Comparison of ENCODE assay signal across 8 cellular contexts in genomic region chr15:72197460-72198409, GRCh38. TPM values are rescaled to one million over a fixed set of nuclear protein-coding genes. Genes with fewer than 3 reads are reported as not detected.
DNase-seq lines count a peak whose midpoint lies in the region; ATAC-seq and TF ChIP-seq lines count a peak whose summit lies in the region.

Gene GRAMD2A, minus strand, starts transcription at chr15:72197787.

- POLR2A ChIA-PET in activated CD4-positive, alpha-beta T cell treated with anti-CD3 and anti-CD28 coated beads, Interleukin-2, amount 10 ng/mL, durations not matched to agents 7 days and 5 days (lab: Charles Lee) = no interaction called here

- H3K9me3 Mint-ChIP-seq in activated CD4-positive, alpha-beta T cell treated with anti-CD3 and anti-CD28 coated beads, Interleukin-2, amount 10 ng/mL, durations not matched to agents 7 days and 5 days = no peaks in the 10 kb centered on the region
- H3K9me3 Mint-ChIP-seq in natural killer cell = no peaks in the 10 kb centered on the region

- peak; percentile 84 for DNase-seq in COLO668 (lab: John Stamatoyannopoulos, UW; ENCODE audit: unreplicated experiment)
- DNase-seq in activated CD4-positive, alpha-beta T cell treated with anti-CD3 and anti-CD28 coated beads, Interleukin-2, amount 10 ng/mL, durations not matched to agents 7 days and 5 days = no peak
- DNase-seq in natural killer cell = no peak
- peak; percentile 64 to 93 for DNase-seq in upper lobe of left lung
- no peak for DNase-seq in NOMO-1 (lab: John Stamatoyannopoulos, UW; ENCODE audit: unreplicated experiment in 2 of 2)
- DNase-seq in LoVo (ENCODE audit: low spot score) = no peak

- 32 to 66% methylated on average over 17 to 36 of the region's 85 CpGs for WGBS in upper lobe of left lung, 2 donors

- H3K27me3 Mint-ChIP-seq in activated CD4-positive, alpha-beta T cell treated with anti-CD3 and anti-CD28 coated beads, Interleukin-2, amount 10 ng/mL, durations not matched to agents 7 days and 5 days = peaks cover 15% of the 10 kb centered on the region
- peaks cover 16 to 17% of the 10 kb centered on the region in 2 donors for H3K27me3 Mint-ChIP-seq in natural killer cell (ENCODE audit: low read depth in 2 of 2)

- peak in 2 of 4 donors; percentile 30 to 66 for TF ChIP-seq POLR2A in upper lobe of left lung (IDR thresholded peaks at IDR 0.05)

- H3K27ac ChIP-seq in upper lobe of left lung = peak within 1 kb of the TSS; percentile 78 to 84 (median 82)

- TF ChIP-seq CTCF in natural killer cell (IDR thresholded peaks at IDR 0.05) (no peak), upper lobe of left lung (IDR thresholded peaks at IDR 0.05) (peak in 2 of 6 experiments; percentile 19 to 41)

- ATAC-seq in HG02588 (IDR thresholded peaks at IDR 0.05; ENCODE audit: unreplicated experiment) (peak; percentile 39), esophagus mucosa (peak; percentile 66), natural killer cell (peak; percentile 20 to 61 (median 40)), upper lobe of left lung (ENCODE audit: low FRiP score in 2 of 2) (peak; percentile 69 to 79)

- peaks cover 13% of the 10 kb centered on the region for H3K4me1 Mint-ChIP-seq in activated CD4-positive, alpha-beta T cell treated with anti-CD3 and anti-CD28 coated beads, Interleukin-2, amount 10 ng/mL, durations not matched to agents 7 days and 5 days
- H3K4me1 Mint-ChIP-seq in natural killer cell = peaks cover 5% of the 10 kb centered on the region in 2 donors

- peak within 1 kb of the TSS; percentile 59 for H3K4me3 Mint-ChIP-seq in activated CD4-positive, alpha-beta T cell treated with anti-CD3 and anti-CD28 coated beads, Interleukin-2, amount 10 ng/mL, durations not matched to agents 7 days and 5 days
- H3K4me3 Mint-ChIP-seq in natural killer cell = peak within 1 kb of the TSS; percentile 66

- H3K36me3 Mint-ChIP-seq in activated CD4-positive, alpha-beta T cell treated with anti-CD3 and anti-CD28 coated beads, Interleukin-2, amount 10 ng/mL, durations not matched to agents 7 days and 5 days (ENCODE audit: low read depth) = peaks cover 39% of the 10 kb centered on the region
- no peaks in the 10 kb centered on the region for H3K36me3 Mint-ChIP-seq in natural killer cell

- H3K27ac Mint-ChIP-seq in activated CD4-positive, alpha-beta T cell treated with anti-CD3 and anti-CD28 coated beads, Interleukin-2, amount 10 ng/mL, durations not matched to agents 7 days and 5 days = no peak within 1 kb of the TSS
- H3K27ac Mint-ChIP-seq in natural killer cell = no peak within 1 kb of the TSS

- H3K4me3 ChIP-seq in upper lobe of left lung = peak within 1 kb of the TSS in 3 of 4 donors; percentile 59

- no peaks in the 10 kb centered on the region for H3K9me3 ChIP-seq in upper lobe of left lung

- H3K27me3 ChIP-seq in upper lobe of left lung = no peaks in the 10 kb centered on the region

- H3K4me1 ChIP-seq in upper lobe of left lung = peaks cover 8 to 54% (median 29%) of the 10 kb centered on the region in 4 donors

- CTCF ChIA-PET in activated CD4-positive, alpha-beta T cell treated with anti-CD3 and anti-CD28 coated beads, Interleukin-2, amount 10 ng/mL, durations not matched to agents 7 days and 5 days (lab: Charles Lee) = interaction anchor here (6.5 kb wide), 1 partner anchor 30 kb away, joined by 36 read pairs; no protein-coding TSS in a partner anchor

- intact Hi-C loops in natural killer cell (cut with micrococcal nuclease) = loop anchor here (2.0 to 10.0 kb wide), 3 partner anchors 75 to 477 kb away; partner anchors contain the start of gene PARP6

- H3K36me3 ChIP-seq in upper lobe of left lung = peaks cover 30 to 45% (median 44%) of the 10 kb centered on the region in 4 donors

- TF ChIP-seq EP300 in upper lobe of left lung (IDR thresholded peaks at IDR 0.05) = no peak

RNA-seq across cellular contexts. Expression of gene GRAMD2A, which starts in this region (rescaled TPM):
- not detected for total RNA-seq in activated CD4-positive, alpha-beta T cell treated with anti-CD3 and anti-CD28 coated beads, Interleukin-2, amount 10 ng/mL, durations not matched to agents 7 days and 5 days
- total RNA-seq in esophagus mucosa (4.0 TPM), natural killer cell (not detected), upper lobe of left lung (10 to 100 TPM; 26.7 to 52.4 (median 32.9) TPM)

Comparison
In these comparisons a context has a peak if more than half of its experiments do, and no peak if none do; other contexts are left out.
1. Peak in ATAC-seq in natural killer cell; RNA of the gene not detected or under 1 TPM.
2. DNase-seq: peak in COLO668 (single experiment) and upper lobe of left lung (2 of 2); none in activated CD4-positive, alpha-beta T cell treated with anti-CD3 and anti-CD28 coated beads, Interleukin-2, amount 10 ng/mL, durations not matched to agents 7 days and 5 days (single experiment), natural killer cell (single experiment), NOMO-1 (0 of 2) and LoVo (single experiment).
3. Peak in every context shown above with its lines, with median percentiles within 50 percentile points of each other: ATAC-seq.